Comparison of ENCODE assay signal across 18 cellular contexts in the genomic region with DNA sequence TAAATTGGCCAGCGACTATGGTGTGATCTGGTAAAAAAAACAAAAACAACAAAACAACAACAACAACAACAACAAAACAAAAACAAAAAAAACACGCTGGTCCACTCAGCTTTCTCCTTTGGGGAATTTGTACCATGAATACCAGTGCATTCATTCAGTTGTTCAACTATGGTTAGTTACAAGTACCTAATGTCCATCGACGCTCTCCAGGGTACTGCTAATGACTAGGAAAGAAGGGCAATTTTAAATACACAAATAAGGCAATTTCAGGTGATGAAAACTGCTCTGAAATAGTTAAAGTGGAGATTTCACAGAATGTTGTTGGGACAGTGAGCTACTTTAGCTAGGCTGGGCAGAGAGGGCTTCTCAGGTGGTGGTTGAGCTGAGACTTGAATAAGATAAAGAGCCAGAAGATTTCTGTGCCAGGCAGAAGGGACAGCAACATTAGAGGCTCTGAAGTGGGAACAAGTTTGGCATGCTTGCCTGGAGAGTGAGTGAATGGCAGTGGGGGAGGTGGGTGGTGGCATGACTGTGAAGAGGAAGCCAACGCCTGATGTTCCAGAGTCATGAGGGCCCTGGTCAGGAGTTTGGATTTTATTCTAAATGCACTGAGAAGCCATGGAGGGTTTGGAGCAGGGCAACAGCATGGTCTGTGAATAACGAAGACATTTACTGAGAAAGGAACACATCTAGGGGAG. TPM values are rescaled to one million over a fixed set of nuclear protein-coding genes. Genes with fewer than 3 reads are reported as not detected.
DNase-seq lines count a peak whose midpoint lies in the region; ATAC-seq and TF ChIP-seq lines count a peak whose summit lies in the region.
"Had no signal": no experiment of that assay in that cellular context is flagged by ENCODE, and none has a peak within 500 bp of the region (broad histone marks: within the 10 kb centered on the region; RNA-seq: fewer than 3 reads in every experiment).

No MANE protein-coding gene starts in this region.

- H3K9me3 Mint-ChIP-seq in chondrocyte (ENCODE audit: low read depth) = peaks cover 2% of the 10 kb centered on the region
- H3K9me3 Mint-ChIP-seq: CD4-positive, CD25-positive, alpha-beta regulatory T cell had no signal

- H3K4me3 Mint-ChIP-seq in chondrocyte (ENCODE audit: unreplicated experiment) = no peak overlapping the region
- H3K4me3 Mint-ChIP-seq: CD4-positive, CD25-positive, alpha-beta regulatory T cell had no signal

- peaks cover 47% of the 10 kb centered on the region for H3K4me1 Mint-ChIP-seq in chondrocyte (ENCODE audit: low read depth)
- H3K4me1 Mint-ChIP-seq: CD4-positive, CD25-positive, alpha-beta regulatory T cell had no signal

- H3K27ac Mint-ChIP-seq in chondrocyte (ENCODE audit: unreplicated experiment) = peak overlapping the region; percentile 37
- H3K27ac Mint-ChIP-seq: CD4-positive, CD25-positive, alpha-beta regulatory T cell had no signal

- TF ChIP-seq RAD21 in HCT116 (IDR thresholded peaks at IDR 0.05; ENCODE audit: low read depth) = no peak

- no peak for TF ChIP-seq POLR2A in HCT116 (IDR thresholded peaks at IDR 0.05; ENCODE audit: borderline replicate concordance, extremely low read depth, insufficient read depth, insufficient read length)

- H3K9ac ChIP-seq in HCT116 (ENCODE audit: low read length) = no peak overlapping the region

- no peak overlapping the region for H2AFZ ChIP-seq in HCT116 (ENCODE audit: low read depth, low read length, poor library complexity, severe bottlenecking)

- H3K4me3 ChIP-seq in HCT116 (replicated peaks in 1 of 2; ENCODE audit: low read depth in 1 of 2, low read length in 2 of 2) = no peak overlapping the region
- no peak overlapping the region for H3K4me3 ChIP-seq in left lung

- H3K4me2 ChIP-seq in HCT116 (ENCODE audit: low read length) = no peak overlapping the region

- TF ChIP-seq CTCF in HCT116 (IDR thresholded peaks at IDR 0.05 in 2 of 3, conservative IDR thresholded peaks at IDR 0.05 in 1 of 3; ENCODE audit: borderline replicate concordance in 1 of 3, insufficient read depth in 1 of 3, low read depth in 2 of 3, low read length in 2 of 3) (no peak), chondrocyte (IDR thresholded peaks at IDR 0.05) (no peak), left lung (IDR thresholded peaks at IDR 0.05) (no peak)

- RAD21 ChIA-PET in HCT116 (lab: Charles Lee; ENCODE audit: low non-redundant PET in 1 of 2, low total read pairs in 2 of 2, uncharacterized antibody in 2 of 2, unreplicated experiment in 2 of 2) = no interaction called here

- no peaks in the 10 kb centered on the region for H3K9me2 ChIP-seq in HCT116 (ENCODE audit: insufficient read depth)

- BruUV-seq in HCT116 (replicated peaks; lab: Mats Ljungman, UMichigan) = no TSS peak

- H3K27me3 Mint-ChIP-seq in chondrocyte (ENCODE audit: low read depth) = no peaks in the 10 kb centered on the region
- H3K27me3 Mint-ChIP-seq: CD4-positive, CD25-positive, alpha-beta regulatory T cell had no signal

- H4K20me1 ChIP-seq in HCT116 (ENCODE audit: insufficient read depth) = no peaks in the 10 kb centered on the region

- ATAC-seq in HCT116 = no peak
- peak; percentile 56 for ATAC-seq in left lung
- ATAC-seq in GM21717 (IDR thresholded peaks at IDR 0.05; ENCODE audit: unreplicated experiment) = no peak

- H3K36me3 ChIP-seq in HCT116 (ENCODE audit: control insufficient read depth in 1 of 2, insufficient read depth in 2 of 2, low read length in 2 of 2) (no peaks in the 10 kb centered on the region), left lung (no peaks in the 10 kb centered on the region)
- H3K36me3 ChIP-seq: BE2C had no signal

- DNase-seq in EH (ENCODE audit: low read depth) (peak; percentile 35), HCT116 (ENCODE audit: low read depth, low spot score) (no peak), chondrocyte (ENCODE audit: low spot score) (no peak), left lung (no peak), RKO (ENCODE audit: low spot score) (no peak), SHP77 treated with DMSO at 0.1 percent for 48 hours (lab: John Stamatoyannopoulos, UW) (no peak), DMS79 (lab: John Stamatoyannopoulos, UW) (no peak)
- DNase-seq: BE2C; CD4-positive, CD25-positive, alpha-beta regulatory T cell; COR-L47; DMS 273 treated with DMSO at 0.1 percent for 48 hours; GF-D8; KBM-7; NCI-H1105 treated with DMSO at 0.1 percent for 48 hours; NCI-H1694; NCI-H510A; NCI-H748 treated with DMSO at 0.1 percent for 48 hours had no signal

- no peaks in the 10 kb centered on the region for H3K79me2 ChIP-seq in HCT116 (ENCODE audit: insufficient read depth, low read length)

- H3K4me1 ChIP-seq in HCT116 (ENCODE audit: control insufficient read depth in 1 of 2, insufficient read depth in 2 of 2, low read length in 2 of 2) = peaks cover 0 to 3% of the 10 kb centered on the region in 2 experiments; a peak in 2 of 4 replicates
- no peaks in the 10 kb centered on the region for H3K4me1 ChIP-seq in left lung
- H3K4me1 ChIP-seq: BE2C had no signal

- H3K27me3 ChIP-seq in HCT116 (ENCODE audit: insufficient read depth, low read length) (no peaks in the 10 kb centered on the region), left lung (no peaks in the 10 kb centered on the region)
- H3K27me3 ChIP-seq: BE2C had no signal

- POLR2A ChIA-PET in HCT116 (lab: Charles Lee) = no interaction called here

- CTCF ChIA-PET in HCT116 (lab: Charles Lee) = no interaction called here

- no peaks in the 10 kb centered on the region for H3K36me3 Mint-ChIP-seq in chondrocyte (ENCODE audit: low read depth)

- H3K27ac ChIP-seq in HCT116 (ENCODE audit: low read depth, low read length) (no peak overlapping the region), left lung (no peak overlapping the region)

- no peaks in the 10 kb centered on the region for H3K9me3 ChIP-seq in HCT116 (ENCODE audit: control insufficient read depth in 1 of 2, insufficient read depth in 1 of 2, low read depth in 1 of 2, low read length in 2 of 2)
- H3K9me3 ChIP-seq in left lung = no peaks in the 10 kb centered on the region
- H3K9me3 ChIP-seq: BE2C had no signal

- intact Hi-C loops in HCT116 (cut with micrococcal nuclease) (no loop called here), left lung (cut with DNase I) (no loop called here)

TF ChIP-seq in HCT116, 20 proteins besides CTCF, POLR2A, EP300 and RAD21:
- TF ChIP-seq CEBPB (IDR thresholded peaks at IDR 0.05; ENCODE audit: low read depth) (no peak), EZH2phosphoT487 (IDR thresholded peaks at IDR 0.05; ENCODE audit: borderline replicate concordance) (no peak)
- TF ChIP-seq, protein P1, sequence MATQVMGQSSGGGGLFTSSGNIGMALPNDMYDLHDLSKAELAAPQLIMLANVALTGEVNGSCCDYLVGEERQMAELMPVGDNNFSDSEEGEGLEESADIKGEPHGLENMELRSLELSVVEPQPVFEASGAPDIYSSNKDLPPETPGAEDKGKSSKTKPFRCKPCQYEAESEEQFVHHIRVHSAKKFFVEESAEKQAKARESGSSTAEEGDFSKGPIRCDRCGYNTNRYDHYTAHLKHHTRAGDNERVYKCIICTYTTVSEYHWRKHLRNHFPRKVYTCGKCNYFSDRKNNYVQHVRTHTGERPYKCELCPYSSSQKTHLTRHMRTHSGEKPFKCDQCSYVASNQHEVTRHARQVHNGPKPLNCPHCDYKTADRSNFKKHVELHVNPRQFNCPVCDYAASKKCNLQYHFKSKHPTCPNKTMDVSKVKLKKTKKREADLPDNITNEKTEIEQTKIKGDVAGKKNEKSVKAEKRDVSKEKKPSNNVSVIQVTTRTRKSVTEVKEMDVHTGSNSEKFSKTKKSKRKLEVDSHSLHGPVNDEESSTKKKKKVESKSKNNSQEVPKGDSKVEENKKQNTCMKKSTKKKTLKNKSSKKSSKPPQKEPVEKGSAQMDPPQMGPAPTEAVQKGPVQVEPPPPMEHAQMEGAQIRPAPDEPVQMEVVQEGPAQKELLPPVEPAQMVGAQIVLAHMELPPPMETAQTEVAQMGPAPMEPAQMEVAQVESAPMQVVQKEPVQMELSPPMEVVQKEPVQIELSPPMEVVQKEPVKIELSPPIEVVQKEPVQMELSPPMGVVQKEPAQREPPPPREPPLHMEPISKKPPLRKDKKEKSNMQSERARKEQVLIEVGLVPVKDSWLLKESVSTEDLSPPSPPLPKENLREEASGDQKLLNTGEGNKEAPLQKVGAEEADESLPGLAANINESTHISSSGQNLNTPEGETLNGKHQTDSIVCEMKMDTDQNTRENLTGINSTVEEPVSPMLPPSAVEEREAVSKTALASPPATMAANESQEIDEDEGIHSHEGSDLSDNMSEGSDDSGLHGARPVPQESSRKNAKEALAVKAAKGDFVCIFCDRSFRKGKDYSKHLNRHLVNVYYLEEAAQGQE (IDR thresholded peaks at IDR 0.05; ENCODE audit: low read depth) = peak; percentile 34

RNA-seq across cellular contexts. Expression of gene PGRMC2, which starts 45.8 kb away (rescaled TPM):
- 52.3 TPM for total RNA-seq in HCT116 (2021; ENCODE audit: unreplicated experiment)
- 13.9 and 14.9 TPM in 2 replicates for polyA plus RNA-seq in HCT116 (2012)
- total RNA-seq in chondrocyte = 136 to 138 TPM (median 136 TPM) in 3 replicates
- 10 to 100 TPM; 59.7 to 77.3 TPM for total RNA-seq in left lung
